In genomic region chr5:77637170-77638074, GRCh38 we compare ENCODE assay signal across 13 cellular contexts. TPM values are rescaled to one million over a fixed set of nuclear protein-coding genes. Genes with fewer than 3 reads are reported as not detected.
A peak's percentile ranks its signal among the peaks of the same experiment; 100 is the strongest.
DNase-seq lines count a peak whose midpoint lies in the region; ATAC-seq and TF ChIP-seq lines count a peak whose summit lies in the region.
"Had no signal": no experiment of that assay in that cellular context is flagged by ENCODE, and none has a peak within 500 bp of the region (broad histone marks: within the 10 kb centered on the region; RNA-seq: fewer than 3 reads in every experiment).

No MANE protein-coding gene starts in this region.

- no peak for ATAC-seq in stimulated activated naive CD8-positive, alpha-beta T cell treated with anti-CD3 and anti-CD28 coated beads, Interleukin-15, Interleukin-2, amounts not matched to agents 100 U/mL and 50 U/mL, for 24 hours
- ATAC-seq in WTC11 (no peak), HG03378 (IDR thresholded peaks at IDR 0.05; ENCODE audit: unreplicated experiment) (no peak), HG03108 (IDR thresholded peaks at IDR 0.05; ENCODE audit: unreplicated experiment) (no peak)

- POLR2A ChIA-PET in WTC11 (lab: Charles Lee) = no interaction called here

- H3K9me3 Mint-ChIP-seq in stimulated activated naive CD8-positive, alpha-beta T cell treated with anti-CD3 and anti-CD28 coated beads, Interleukin-15, Interleukin-2, amounts not matched to agents 100 ng/mL and 50 ng/mL, for 24 hours = peaks cover 19% of the 10 kb centered on the region
- no peaks in the 10 kb centered on the region for H3K9me3 Mint-ChIP-seq in WTC11
- no peaks in the 10 kb centered on the region for H3K9me3 Mint-ChIP-seq in endothelial cell (ENCODE audit: unreplicated experiment)

- H3K36me3 Mint-ChIP-seq in stimulated activated naive CD8-positive, alpha-beta T cell treated with anti-CD3 and anti-CD28 coated beads, Interleukin-15, Interleukin-2, amounts not matched to agents 100 ng/mL and 50 ng/mL, for 24 hours (ENCODE audit: low read depth) = peaks cover 23% of the 10 kb centered on the region
- H3K36me3 Mint-ChIP-seq in WTC11 = no peaks in the 10 kb centered on the region
- peaks cover 3% of the 10 kb centered on the region for H3K36me3 Mint-ChIP-seq in endothelial cell (ENCODE audit: low read depth, unreplicated experiment)

- TF ChIP-seq CTCF in WTC11 (IDR thresholded peaks at IDR 0.05) (no peak), endothelial cell (IDR thresholded peaks at IDR 0.05; ENCODE audit: unreplicated experiment) (no peak)

- H3K27me3 Mint-ChIP-seq in stimulated activated naive CD8-positive, alpha-beta T cell treated with anti-CD3 and anti-CD28 coated beads, Interleukin-15, Interleukin-2, amounts not matched to agents 100 ng/mL and 50 ng/mL, for 24 hours = peaks cover 84% of the 10 kb centered on the region
- H3K27me3 Mint-ChIP-seq in WTC11 (ENCODE audit: low read depth) (peaks cover 100% of the 10 kb centered on the region), endothelial cell (ENCODE audit: unreplicated experiment) (peaks cover 34% of the 10 kb centered on the region)

- H3K4me3 Mint-ChIP-seq in stimulated activated naive CD8-positive, alpha-beta T cell treated with anti-CD3 and anti-CD28 coated beads, Interleukin-15, Interleukin-2, amounts not matched to agents 100 ng/mL and 50 ng/mL, for 24 hours = peak overlapping the region; percentile 21
- H3K4me3 Mint-ChIP-seq in WTC11 (peak overlapping the region; percentile 59), endothelial cell (ENCODE audit: unreplicated experiment) (no peak overlapping the region)

- DNase-seq in stimulated activated naive CD8-positive, alpha-beta T cell treated with anti-CD3 and anti-CD28 coated beads, Interleukin-15, Interleukin-2, amounts not matched to agents 100 U/mL and 50 U/mL, for 24 hours = no peak
- DNase-seq in WTC11 (ENCODE audit: low spot score) (no peak), left kidney (ENCODE audit: low read depth, low spot score) (peak; percentile 18), endothelial cell (ENCODE audit: low spot score) (no peak), islet precursor cell (no peak)
- DNase-seq: caudate nucleus; esophagus squamous epithelium; Karpas-422; stimulated activated CD4-positive, alpha-beta T cell treated with anti-CD3 and anti-CD28 coated beads, Interleukin-4, amount 100 ng/mL, for 1 hour had no signal

- CTCF ChIA-PET in WTC11 (lab: Charles Lee) = interaction anchor here (0.8 to 1.5 kb wide), 3 partner anchors 9 to 215 kb away, joined by 3 to 5 read pairs (median 4); no protein-coding TSS in a partner anchor

- H3K4me1 Mint-ChIP-seq in stimulated activated naive CD8-positive, alpha-beta T cell treated with anti-CD3 and anti-CD28 coated beads, Interleukin-15, Interleukin-2, amounts not matched to agents 100 ng/mL and 50 ng/mL, for 24 hours (ENCODE audit: low read depth) = peaks cover 24% of the 10 kb centered on the region
- peaks cover 57% of the 10 kb centered on the region for H3K4me1 Mint-ChIP-seq in WTC11
- H3K4me1 Mint-ChIP-seq in endothelial cell (ENCODE audit: unreplicated experiment) = peaks cover 18% of the 10 kb centered on the region

- peak overlapping the region; percentile 38 for H3K27ac Mint-ChIP-seq in stimulated activated naive CD8-positive, alpha-beta T cell treated with anti-CD3 and anti-CD28 coated beads, Interleukin-15, Interleukin-2, amounts not matched to agents 100 ng/mL and 50 ng/mL, for 24 hours
- no peak overlapping the region for H3K27ac Mint-ChIP-seq in WTC11
- H3K27ac Mint-ChIP-seq in endothelial cell (ENCODE audit: unreplicated experiment) = no peak overlapping the region

TF ChIP-seq in WTC11, 78 proteins besides CTCF, POLR2A, EP300 and RAD21:
- TF ChIP-seq CBFB (CRISPR knock-in tag; IDR thresholded peaks at IDR 0.05; ENCODE audit: low read depth) (no peak), ZNF671 (CRISPR knock-in tag; IDR thresholded peaks at IDR 0.05) (no peak), MYBL2 (CRISPR knock-in tag; IDR thresholded peaks at IDR 0.05) (no peak), JUN (CRISPR knock-in tag; IDR thresholded peaks at IDR 0.05) (no peak), GTF2I (CRISPR knock-in tag; conservative IDR thresholded peaks at IDR 0.05) (no peak), IRF1 (CRISPR knock-in tag; IDR thresholded peaks at IDR 0.05) (no peak), PRRX2 (CRISPR knock-in tag; IDR thresholded peaks at IDR 0.05) (no peak), ATF3 (CRISPR knock-in tag; conservative IDR thresholded peaks at IDR 0.05) (no peak), HMGA2 (CRISPR knock-in tag; IDR thresholded peaks at IDR 0.05) (no peak), HMGXB4 (CRISPR knock-in tag; IDR thresholded peaks at IDR 0.05) (no peak)

RNA-seq across cellular contexts. Expression of gene OTP, which starts 1.1 kb away (rescaled TPM):
- total RNA-seq in WTC11 (2021) (not detected in 3 replicates), endothelial cell (ENCODE audit: unreplicated experiment) (not detected)
- total RNA-seq: esophagus squamous epithelium, pulmonary artery endothelial cell had no signal
